Comparison of ENCODE assay signal across 1 cellular context in genomic region chr1:913491-914252, GRCh38.
TF ChIP-seq lines count a peak whose summit lies in the region.

No MANE protein-coding gene starts in this region.

TF ChIP-seq in HepG2, 621 proteins besides CTCF, POLR2A, EP300 and RAD21:
- TF ChIP-seq SP140L (CRISPR knock-in tag; IDR thresholded peaks at IDR 0.05; ENCODE audit: borderline replicate concordance) (no peak), MNT (IDR thresholded peaks at IDR 0.05) (peak; percentile 68)
